Comparison of ENCODE assay signal across 17 cellular contexts in the genomic region with DNA sequence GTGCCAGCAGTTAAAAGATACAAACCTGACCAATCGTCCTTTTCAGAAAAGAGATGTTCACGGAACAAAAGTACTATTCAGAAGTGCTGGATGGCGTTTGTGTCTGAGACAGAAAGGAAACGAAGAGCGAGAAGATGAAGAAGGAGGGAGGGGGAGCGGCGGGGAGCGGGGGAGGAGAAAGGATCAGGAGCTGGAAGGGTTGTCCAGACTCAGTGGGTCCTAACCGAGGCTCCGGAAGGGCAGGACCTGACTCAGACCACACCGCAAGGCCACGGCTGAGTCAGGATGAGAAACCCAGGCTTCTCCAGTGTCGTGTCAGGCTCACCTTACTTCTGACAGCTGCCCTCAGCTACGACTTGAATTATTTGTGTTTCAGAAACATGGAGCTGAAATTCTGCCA. TPM values are rescaled to one million over a fixed set of nuclear protein-coding genes. Genes with fewer than 3 reads are reported as not detected.
DNase-seq lines count a peak whose midpoint lies in the region; ATAC-seq and TF ChIP-seq lines count a peak whose summit lies in the region.
"Had no signal": no experiment of that assay in that cellular context is flagged by ENCODE, and none has a peak within 500 bp of the region (broad histone marks: within the 10 kb centered on the region; RNA-seq: fewer than 3 reads in every experiment).

No MANE protein-coding gene starts in this region.

- peaks cover 20% of the 10 kb centered on the region for H3K4me1 Mint-ChIP-seq in stimulated activated naive CD8-positive, alpha-beta T cell treated with anti-CD3 and anti-CD28 coated beads, Interleukin-15, amount 100 ng/mL, for 72 hours

- no peak overlapping the region for H3K27ac Mint-ChIP-seq in stimulated activated naive CD8-positive, alpha-beta T cell treated with anti-CD3 and anti-CD28 coated beads, Interleukin-15, amount 100 ng/mL, for 72 hours
- H3K27ac Mint-ChIP-seq: activated CD8-positive, alpha-beta T cell treated with anti-CD3 and anti-CD28 coated beads for 36 hours had no signal

- H3K27me3 Mint-ChIP-seq in stimulated activated naive CD8-positive, alpha-beta T cell treated with anti-CD3 and anti-CD28 coated beads, Interleukin-15, amount 100 ng/mL, for 72 hours: peaks cover 72% of the 10 kb centered on the region

- no peak for TF ChIP-seq POLR2A in upper lobe of left lung (IDR thresholded peaks at IDR 0.05)

- H3K9me3 ChIP-seq in NT2/D1 (ENCODE audit: insufficient read depth, low read length): no peaks in the 10 kb centered on the region
- H3K9me3 ChIP-seq in upper lobe of left lung: peaks cover 5 to 14% (median 11%) of the 10 kb centered on the region in 4 donors
- H3K9me3 ChIP-seq: colonic mucosa had no signal

- DNase-seq in stimulated activated naive CD8-positive, alpha-beta T cell treated with anti-CD3 and anti-CD28 coated beads, Interleukin-15, amount 100 ng/mL, for 72 hours: no peak
- no peak for DNase-seq in stimulated activated naive CD8-positive, alpha-beta T cell treated with anti-CD3 and anti-CD28 coated beads, Interleukin-15, Interleukin-2, amounts not matched to agents 100 U/mL and 50 U/mL, for 24 hours
- DNase-seq in NT2/D1 (ENCODE audit: low read depth, low spot score) (no peak), foreskin fibroblast (peak; percentile 13 to 33), DMS79 (lab: John Stamatoyannopoulos, UW) (no peak), upper lobe of left lung (no peak), occipital lobe (lab: John Stamatoyannopoulos, UW) (no peak)
- DNase-seq in activated effector memory CD4-positive, alpha-beta T cell treated with Interleukin-2 at 50 U/mL for 16 hours: no peak
- DNase-seq: activated CD8-positive, alpha-beta T cell treated with anti-CD3 and anti-CD28 coated beads for 36 hours; activated naive CD4-positive, alpha-beta T cell treated with Interleukin-2 at 50 U/mL for 16 hours; colonic mucosa; KBM-7; stimulated activated CD4-positive, alpha-beta T cell treated with anti-CD3 and anti-CD28 coated beads, Interleukin-15, amount 100 ng/mL, for 24 hours; stimulated activated CD8-positive, alpha-beta memory T cell treated with anti-CD3 and anti-CD28 coated beads, Interleukin-4, amount 100 ng/mL, for 48 hours; T-helper 1 cell had no signal

- H3K27ac ChIP-seq in upper lobe of left lung: no peak overlapping the region
- H3K27ac ChIP-seq: colonic mucosa had no signal

- H3K4me3 ChIP-seq in NT2/D1 (ENCODE audit: insufficient read length, low read depth): no peak overlapping the region
- H3K4me3 ChIP-seq in foreskin fibroblast (ENCODE audit: low read depth in 1 of 2, low read length in 2 of 2): no peak overlapping the region
- H3K4me3 ChIP-seq in upper lobe of left lung: no peak overlapping the region
- H3K4me3 ChIP-seq: colonic mucosa had no signal

- H3K27me3 ChIP-seq in NT2/D1 (ENCODE audit: insufficient read depth, insufficient read length) (peaks cover 84% of the 10 kb centered on the region), upper lobe of left lung (peaks cover 0 to 28% (median 13%) of the 10 kb centered on the region in 4 donors)

- TF ChIP-seq CTCF in foreskin fibroblast (IDR thresholded peaks at IDR 0.05; ENCODE audit: low read depth, low read length) (no peak), upper lobe of left lung (IDR thresholded peaks at IDR 0.05) (no peak)

- peak overlapping the region; percentile 24 for H3K9ac ChIP-seq in NT2/D1 (ENCODE audit: insufficient read length, low read depth)

- H3K36me3 ChIP-seq in NT2/D1 (ENCODE audit: insufficient read depth, insufficient read length, low read length) (no peaks in the 10 kb centered on the region), upper lobe of left lung (no peaks in the 10 kb centered on the region)
- H3K36me3 ChIP-seq: colonic mucosa had no signal

- 4 to 13% methylated on average over 14 of the region's 14 CpGs for WGBS in upper lobe of left lung, 2 donors

- TF ChIP-seq EP300 in upper lobe of left lung (IDR thresholded peaks at IDR 0.05): no peak

- peaks cover 11 to 17% of the 10 kb centered on the region in 2 donors for H3K9me3 Mint-ChIP-seq in stimulated activated naive CD8-positive, alpha-beta T cell treated with anti-CD3 and anti-CD28 coated beads, Interleukin-15, amount 100 ng/mL, for 72 hours

- peak; percentile 41 for ATAC-seq in stimulated activated naive CD8-positive, alpha-beta T cell treated with anti-CD3 and anti-CD28 coated beads, Interleukin-15, amount 100 ng/mL, for 72 hours
- ATAC-seq in stimulated activated naive CD8-positive, alpha-beta T cell treated with anti-CD3 and anti-CD28 coated beads, Interleukin-15, Interleukin-2, amounts not matched to agents 100 U/mL and 50 U/mL, for 24 hours: no peak
- ATAC-seq in upper lobe of left lung (ENCODE audit: low FRiP score in 2 of 2): no peak
- ATAC-seq: activated CD8-positive, alpha-beta T cell treated with anti-CD3 and anti-CD28 coated beads for 36 hours had no signal

- H3K4me1 ChIP-seq in NT2/D1 (ENCODE audit: insufficient read depth, insufficient read length) (peaks cover 13% of the 10 kb centered on the region), upper lobe of left lung (peaks cover 7 to 20% (median 8%) of the 10 kb centered on the region in 4 donors)
- H3K4me1 ChIP-seq: colonic mucosa had no signal

- peak overlapping the region in 1 of 2 donors; percentile 56 for H3K4me3 Mint-ChIP-seq in stimulated activated naive CD8-positive, alpha-beta T cell treated with anti-CD3 and anti-CD28 coated beads, Interleukin-15, amount 100 ng/mL, for 72 hours
- H3K4me3 Mint-ChIP-seq: activated CD8-positive, alpha-beta T cell treated with anti-CD3 and anti-CD28 coated beads for 36 hours had no signal

RNA-seq across cellular contexts. Expression of a gene that starts 46.2 kb away (rescaled TPM):
- total RNA-seq in upper lobe of left lung (under 1 TPM in 5 of 6 donors, not detected in 1; under 0.01 to 0.64 (median 0.43) TPM), occipital lobe (not detected)
- total RNA-seq: fibroblast of villous mesenchyme, kidney epithelial cell had no signal

Comparison
In these comparisons a context has a peak if more than half of its experiments do, and no peak if none do; other contexts are left out.
1. DNase-seq: peak in foreskin fibroblast (2 of 2); none in stimulated activated naive CD8-positive, alpha-beta T cell treated with anti-CD3 and anti-CD28 coated beads, Interleukin-15, amount 100 ng/mL, for 72 hours (0 of 2), stimulated activated naive CD8-positive, alpha-beta T cell treated with anti-CD3 and anti-CD28 coated beads, Interleukin-15, Interleukin-2, amounts not matched to agents 100 U/mL and 50 U/mL, for 24 hours (single experiment), NT2/D1 (single experiment), DMS79 (single experiment), activated effector memory CD4-positive, alpha-beta T cell treated with Interleukin-2 at 50 U/mL for 16 hours (single experiment), upper lobe of left lung (0 of 2) and occipital lobe (single experiment).